Comparison of ENCODE assay signal across 17 cellular contexts in the genomic region with DNA sequence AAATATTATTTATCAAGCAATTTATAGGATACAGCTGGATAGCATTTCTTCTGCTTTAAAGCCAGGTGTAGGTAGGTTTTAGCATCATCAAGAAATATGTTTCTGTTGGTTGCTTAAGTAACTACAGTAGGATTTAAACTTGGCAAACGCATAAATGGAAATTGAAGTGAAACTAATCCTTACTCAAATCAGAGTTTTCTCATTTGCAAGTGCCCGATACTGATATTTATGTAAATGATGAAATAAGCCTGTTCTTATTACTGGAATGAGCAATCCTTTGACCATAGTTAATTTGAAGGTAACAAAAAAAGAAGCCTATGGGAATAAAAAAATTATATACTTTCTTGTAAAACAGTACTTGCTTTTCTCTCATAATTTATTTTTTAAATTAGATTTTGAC. TPM values are rescaled to one million over a fixed set of nuclear protein-coding genes. Genes with fewer than 3 reads are reported as not detected.
DNase-seq lines count a peak whose midpoint lies in the region; ATAC-seq and TF ChIP-seq lines count a peak whose summit lies in the region.
"Had no signal": no experiment of that assay in that cellular context is flagged by ENCODE, and none has a peak within 500 bp of the region (broad histone marks: within the 10 kb centered on the region; RNA-seq: fewer than 3 reads in every experiment).

No MANE protein-coding gene starts in this region.

- no peaks in the 10 kb centered on the region for H4K20me1 ChIP-seq in DOHH2 (ENCODE audit: control insufficient read depth, insufficient read depth, low read depth, low read length)
- H4K20me1 ChIP-seq in OCI-LY3 (ENCODE audit: insufficient read depth, low read length) = no peaks in the 10 kb centered on the region
- no peaks in the 10 kb centered on the region for H4K20me1 ChIP-seq in GM23248 (ENCODE audit: insufficient read depth)

- intact Hi-C loops in breast epithelium (cut with DNase I; ENCODE audit: low total_unique reads) = loop anchor here (10.0 kb wide), 1 partner anchor 1934 kb away; no protein-coding TSS in a partner anchor

- H3K27ac ChIP-seq in DOHH2 (ENCODE audit: low read depth, low read length) (peak overlapping the region; percentile 58), OCI-LY3 (ENCODE audit: low read length) (peak overlapping the region; percentile 99), GM23248 (no peak overlapping the region), breast epithelium (no peak overlapping the region)
- H3K27ac ChIP-seq: 22Rv1, KMS-11 had no signal

- H3K36me3 ChIP-seq in DOHH2 (ENCODE audit: control insufficient read depth, low read length) (no peaks in the 10 kb centered on the region), OCI-LY3 (replicated peaks; ENCODE audit: low read depth, low read length) (peaks cover 16% of the 10 kb centered on the region), GM23248 (ENCODE audit: low read depth) (no peaks in the 10 kb centered on the region), breast epithelium (no peaks in the 10 kb centered on the region)

- H2AFZ ChIP-seq in OCI-LY3 (ENCODE audit: low read depth, low read length) = no peak overlapping the region; the same call in 1 of the 2 replicates
- no peak overlapping the region for H2AFZ ChIP-seq in GM23248

- no peak for TF ChIP-seq POLR2A in breast epithelium (IDR thresholded peaks at IDR 0.05)

- H3K4me1 Mint-ChIP-seq in activated CD8-positive, alpha-beta T cell treated with anti-CD3 and anti-CD28 coated beads, Interleukin-2, amount 10 ng/mL, durations not matched to agents 7 days and 5 days (ENCODE audit: low read depth) = no peaks in the 10 kb centered on the region

- peak overlapping the region; percentile 18 for H3K4me2 ChIP-seq in DOHH2 (ENCODE audit: low read length)
- H3K4me2 ChIP-seq in OCI-LY3 (ENCODE audit: low read length) = peak overlapping the region; percentile 62
- H3K4me2 ChIP-seq in GM23248 (ENCODE audit: unreplicated experiment) = no peak overlapping the region
- H3K4me2 ChIP-seq: KMS-11 had no signal

- H3K4me1 ChIP-seq in DOHH2 (ENCODE audit: control insufficient read depth, low read length) = peaks cover 60% of the 10 kb centered on the region
- peaks cover 52% of the 10 kb centered on the region for H3K4me1 ChIP-seq in OCI-LY3 (ENCODE audit: low read length)
- H3K4me1 ChIP-seq in GM23248 (ENCODE audit: insufficient read depth) = no peaks in the 10 kb centered on the region
- H3K4me1 ChIP-seq in breast epithelium = no peaks in the 10 kb centered on the region

- ATAC-seq in GM18519 (IDR thresholded peaks at IDR 0.05; ENCODE audit: low FRiP score, unreplicated experiment) (peak; percentile 77), HG03025 (IDR thresholded peaks at IDR 0.05; ENCODE audit: low FRiP score, unreplicated experiment) (peak; percentile 45)
- no peak for ATAC-seq in activated CD8-positive, alpha-beta T cell treated with anti-CD3 and anti-CD28 coated beads, Interleukin-2, amount 10 ng/mL, durations not matched to agents 7 days and 5 days
- ATAC-seq: CD8-positive, alpha-beta T cell; HCT116; HepG2 had no signal

- H3K27ac Mint-ChIP-seq in activated CD8-positive, alpha-beta T cell treated with anti-CD3 and anti-CD28 coated beads, Interleukin-2, amount 10 ng/mL, durations not matched to agents 7 days and 5 days = no peak overlapping the region
- H3K27ac Mint-ChIP-seq: CD8-positive, alpha-beta T cell had no signal

- CTCF ChIA-PET in activated CD8-positive, alpha-beta T cell treated with anti-CD3 and anti-CD28 coated beads, Interleukin-2, amount 10 ng/mL, durations not matched to agents 7 days and 5 days (lab: Charles Lee) = interaction anchor here (1.3 kb wide), 1 partner anchor 9 kb away, joined by 4 read pairs; no protein-coding TSS in a partner anchor

- no peaks in the 10 kb centered on the region for H3K79me2 ChIP-seq in DOHH2 (ENCODE audit: control insufficient read depth, low read length)
- no peaks in the 10 kb centered on the region for H3K79me2 ChIP-seq in OCI-LY3 (ENCODE audit: low read length)
- H3K79me2 ChIP-seq in GM23248 (ENCODE audit: insufficient read depth) = no peaks in the 10 kb centered on the region

- H3K9me3 ChIP-seq in DOHH2 (ENCODE audit: control insufficient read depth, insufficient read depth, low read length) (no peaks in the 10 kb centered on the region), OCI-LY3 (ENCODE audit: insufficient read depth, low read length) (peaks cover 5% of the 10 kb centered on the region; the same call in 1 of the 2 replicates), GM23248 (ENCODE audit: low read depth) (no peaks in the 10 kb centered on the region), breast epithelium (no peaks in the 10 kb centered on the region)

- H3K9me2 ChIP-seq in DOHH2 (replicated peaks; ENCODE audit: control insufficient read depth, low read length) = no peaks in the 10 kb centered on the region
- no peaks in the 10 kb centered on the region for H3K9me2 ChIP-seq in GM23248 (ENCODE audit: insufficient read depth)

- 69 to 72% methylated on average over 2 of the region's 2 CpGs for whole genome bisulfite sequencing in GM23248 (ENCODE audit: low coverage in 1 of 2, low lambda C conversion rate in 2 of 2, missing lambda C conversion rate in 2 of 2), 2 experiments

- no peak overlapping the region for H3K4me3 Mint-ChIP-seq in activated CD8-positive, alpha-beta T cell treated with anti-CD3 and anti-CD28 coated beads, Interleukin-2, amount 10 ng/mL, durations not matched to agents 7 days and 5 days
- H3K4me3 Mint-ChIP-seq: CD14-positive monocyte; CD8-positive, alpha-beta T cell had no signal

- no peaks in the 10 kb centered on the region for H3K36me3 Mint-ChIP-seq in activated CD8-positive, alpha-beta T cell treated with anti-CD3 and anti-CD28 coated beads, Interleukin-2, amount 10 ng/mL, durations not matched to agents 7 days and 5 days (ENCODE audit: low read depth)
- H3K36me3 Mint-ChIP-seq: CD14-positive monocyte; CD8-positive, alpha-beta T cell had no signal

- peaks cover 5% of the 10 kb centered on the region for H3K27me3 Mint-ChIP-seq in activated CD8-positive, alpha-beta T cell treated with anti-CD3 and anti-CD28 coated beads, Interleukin-2, amount 10 ng/mL, durations not matched to agents 7 days and 5 days (ENCODE audit: low read depth)

- no peaks in the 10 kb centered on the region for H3K9me3 Mint-ChIP-seq in activated CD8-positive, alpha-beta T cell treated with anti-CD3 and anti-CD28 coated beads, Interleukin-2, amount 10 ng/mL, durations not matched to agents 7 days and 5 days (ENCODE audit: insufficient read depth)
- H3K9me3 Mint-ChIP-seq: CD8-positive, alpha-beta T cell had no signal

- H3K27me3 ChIP-seq in DOHH2 (ENCODE audit: control insufficient read depth, low read length) (no peaks in the 10 kb centered on the region), OCI-LY3 (ENCODE audit: low read depth, low read length) (no peaks in the 10 kb centered on the region), GM23248 (replicated peaks; ENCODE audit: insufficient read depth) (no peaks in the 10 kb centered on the region), breast epithelium (peaks cover 0 to 9% of the 10 kb centered on the region in 2 donors)

- POLR2A ChIA-PET in activated CD8-positive, alpha-beta T cell treated with anti-CD3 and anti-CD28 coated beads, Interleukin-2, amount 10 ng/mL, durations not matched to agents 7 days and 5 days (lab: Charles Lee) = no interaction called here

- H3K4me3 ChIP-seq in DOHH2 (ENCODE audit: low read length) = no peak overlapping the region
- peak overlapping the region; percentile 30 for H3K4me3 ChIP-seq in OCI-LY3 (ENCODE audit: low read length)
- H3K4me3 ChIP-seq in GM23248 = no peak overlapping the region
- no peak overlapping the region for H3K4me3 ChIP-seq in breast epithelium

- H3F3A ChIP-seq in DOHH2 (ENCODE audit: control insufficient read depth, insufficient read depth) (no peaks in the 10 kb centered on the region), GM23248 (ENCODE audit: insufficient read depth) (no peaks in the 10 kb centered on the region)

- in situ Hi-C loops in GM23248 (cut with MboI) (no loop called here), GM13976 (cut with MboI; ENCODE audit: low sequenced_read_pairs, unreplicated experiment) (no loop called here)

- TF ChIP-seq CTCF in DOHH2 (IDR thresholded peaks at IDR 0.05; ENCODE audit: low read depth, low read length, poor library complexity, severe bottlenecking) = no peak
- no peak for TF ChIP-seq CTCF in OCI-LY3 (IDR thresholded peaks at IDR 0.05; ENCODE audit: low read depth, low read length)
- TF ChIP-seq CTCF in breast epithelium (IDR thresholded peaks at IDR 0.05) = no peak
- TF ChIP-seq CTCF in GM13976 (IDR thresholded peaks at IDR 0.05; ENCODE audit: borderline replicate concordance, control extremely low read depth, extremely low read depth, insufficient read depth, missing control alignments) = no peak

- H3K9ac ChIP-seq in OCI-LY3 (ENCODE audit: low read length) (peak overlapping the region; percentile 63), GM23248 (no peak overlapping the region)
- H3K9ac ChIP-seq: KMS-11 had no signal

- DNase-seq in activated CD8-positive, alpha-beta T cell treated with anti-CD3 and anti-CD28 coated beads, Interleukin-2, amount 10 ng/mL, durations not matched to agents 7 days and 5 days = no peak
- DNase-seq in GM23248 (no peak), breast epithelium (ENCODE audit: low spot score in 2 of 2) (no peak), GM13976 (ENCODE audit: low spot score) (no peak)
- DNase-seq: CD8-positive, alpha-beta T cell; COR-L47 had no signal

RNA-seq across cellular contexts. Expression of a gene that starts 23.2 kb away (rescaled TPM):
- 10 to 100 TPM; 19.0 to 20.9 TPM for total RNA-seq in activated CD8-positive, alpha-beta T cell treated with anti-CD3 and anti-CD28 coated beads, Interleukin-2, amount 10 ng/mL, durations not matched to agents 7 days and 5 days
- 8.9 and 19.0 TPM in 2 replicates for total RNA-seq in GM23248 (2014; rRNA removed; shearing (Covaris generic))
- 4.6 and 4.7 TPM in 2 replicates for polyA plus RNA-seq in GM23248 (2016; fragmentation: Nextera tagmentation; extraction: Ambion mirVana)
- 10 to 100 TPM in 2 of 3 donors, 1 to 10 TPM in 1; 9.8 to 19.2 (median 14.4) TPM for total RNA-seq in breast epithelium

RNA-seq across cellular contexts. Expression of a gene that starts 25.7 kb away (rescaled TPM):
- not detected for total RNA-seq in activated CD8-positive, alpha-beta T cell treated with anti-CD3 and anti-CD28 coated beads, Interleukin-2, amount 10 ng/mL, durations not matched to agents 7 days and 5 days
- not detected in 2 replicates for total RNA-seq in GM23248 (2014; rRNA removed; shearing (Covaris generic))
- not detected in 2 replicates for polyA plus RNA-seq in GM23248 (2016; fragmentation: Nextera tagmentation; extraction: Ambion mirVana)
- total RNA-seq in breast epithelium = 10 to 100 TPM in 1 of 3 donors, 1 to 10 TPM in 2; 6.0 to 10.2 (median 7.0) TPM
- total RNA-seq: CD8-positive, alpha-beta T cell had no signal
- polyA plus RNA-seq: CD14-positive monocyte had no signal

RNA-seq across cellular contexts. Expression of a gene that starts 43.1 kb away (rescaled TPM):
- not detected for total RNA-seq in activated CD8-positive, alpha-beta T cell treated with anti-CD3 and anti-CD28 coated beads, Interleukin-2, amount 10 ng/mL, durations not matched to agents 7 days and 5 days
- total RNA-seq in GM23248 (2014; rRNA removed; shearing (Covaris generic)) = not detected in 2 replicates
- not detected in 2 replicates for polyA plus RNA-seq in GM23248 (2016; fragmentation: Nextera tagmentation; extraction: Ambion mirVana)
- not detected for total RNA-seq in breast epithelium
- total RNA-seq: CD8-positive, alpha-beta T cell; Daoy; HepG2 had no signal
- polyA plus RNA-seq: BJ, CD14-positive monocyte, HepG2 had no signal

Comparison
In these comparisons a context has a peak if more than half of its experiments do, and no peak if none do; other contexts are left out.
1. H3K27ac ChIP-seq: peak in DOHH2 (single experiment) and OCI-LY3 (single experiment); none in GM23248 (single experiment) and breast epithelium (0 of 2).